ENCODE assay signal across 8 cellular contexts in the genomic region with DNA sequence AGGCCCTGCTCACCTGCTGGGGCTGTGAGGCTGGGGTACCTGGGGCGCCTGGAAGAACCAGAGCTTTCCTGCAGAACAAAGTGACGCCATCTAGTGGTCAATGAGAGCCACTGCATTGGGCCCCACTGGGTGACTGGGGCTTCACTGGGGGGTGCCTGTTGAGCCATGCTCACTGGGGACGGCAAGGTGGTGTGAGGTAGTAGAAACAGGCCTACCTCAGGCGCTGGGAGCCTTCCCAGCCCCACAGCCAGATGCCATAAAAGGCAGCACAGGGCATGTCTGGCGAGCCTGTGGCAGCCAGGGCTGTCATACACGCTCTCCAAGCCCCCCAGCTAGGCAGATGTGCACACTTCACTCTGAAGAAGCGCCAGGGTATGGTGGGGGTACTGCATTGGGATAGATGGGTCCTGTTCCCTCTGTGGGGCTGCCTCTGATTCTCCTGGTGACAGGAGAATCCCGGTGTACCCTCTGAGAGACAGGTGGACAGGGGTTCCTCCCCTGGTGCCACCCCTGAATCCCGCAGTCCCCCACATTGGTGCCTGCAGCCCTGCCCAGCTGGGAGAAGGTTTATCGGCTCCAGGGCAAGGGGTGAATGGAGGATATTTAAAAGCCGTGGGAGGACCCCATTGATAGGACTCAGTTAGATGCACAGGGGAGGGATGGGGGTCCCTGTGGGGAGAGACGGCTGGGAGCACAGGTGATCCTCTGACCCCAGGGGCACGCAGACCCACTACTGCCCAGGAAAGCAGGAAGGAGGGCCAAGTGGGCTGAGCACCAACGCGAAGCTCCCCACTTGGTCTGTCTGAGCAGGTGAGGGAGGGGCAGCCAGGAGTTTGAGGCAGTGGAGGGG.
DNase-seq lines count a peak whose midpoint lies in the region; ATAC-seq lines count a peak whose summit lies in the region.

No MANE protein-coding gene starts in this region.

- peaks cover 22% of the 10 kb centered on the region for H3K4me1 Mint-ChIP-seq in activated naive CD4-positive, alpha-beta T cell treated with anti-CD3 and anti-CD28 coated beads for 36 hours (ENCODE audit: low read depth)

- no peak for ATAC-seq in HG03196 (IDR thresholded peaks at IDR 0.05; ENCODE audit: unreplicated experiment)
- ATAC-seq in HG02571 (IDR thresholded peaks at IDR 0.05; ENCODE audit: unreplicated experiment): no peak

- H3K36me3 Mint-ChIP-seq in activated naive CD4-positive, alpha-beta T cell treated with anti-CD3 and anti-CD28 coated beads for 36 hours (ENCODE audit: low read depth): peaks cover 4% of the 10 kb centered on the region

- H3K9me3 Mint-ChIP-seq in activated naive CD4-positive, alpha-beta T cell treated with anti-CD3 and anti-CD28 coated beads for 36 hours: no peaks in the 10 kb centered on the region

- intact Hi-C loops in activated naive CD4-positive, alpha-beta T cell treated with anti-CD3 and anti-CD28 coated beads for 36 hours (cut with micrococcal nuclease): loop anchor here (2.0 to 5.0 kb wide), 2 partner anchors 104 to 210 kb away; no protein-coding TSS in a partner anchor

- no peak overlapping the region for H3K27ac Mint-ChIP-seq in activated naive CD4-positive, alpha-beta T cell treated with anti-CD3 and anti-CD28 coated beads for 36 hours

- DNase-seq in NCI-H2227 (lab: John Stamatoyannopoulos, UW; ENCODE audit: unreplicated experiment) (peak; percentile 27), NCI-H2227 treated with DMSO at 0.1 percent for 48 hours (lab: John Stamatoyannopoulos, UW) (no peak), OCI-M1 (lab: John Stamatoyannopoulos, UW) (peak; percentile 25), iris pigment epithelial cell (ENCODE audit: low read depth) (peak; percentile 24)
- DNase-seq in activated naive CD4-positive, alpha-beta T cell treated with anti-CD3 and anti-CD28 coated beads for 36 hours: peak; percentile 57
- peak; percentile 78 for DNase-seq in stimulated activated CD8-positive, alpha-beta memory T cell treated with anti-CD3 and anti-CD28 coated beads, Interleukin-4, amount 100 ng/mL, for 48 hours

- H3K4me3 Mint-ChIP-seq in activated naive CD4-positive, alpha-beta T cell treated with anti-CD3 and anti-CD28 coated beads for 36 hours: no peak overlapping the region

- H3K27me3 Mint-ChIP-seq in activated naive CD4-positive, alpha-beta T cell treated with anti-CD3 and anti-CD28 coated beads for 36 hours (ENCODE audit: low read depth): no peaks in the 10 kb centered on the region

- CTCF ChIA-PET in activated naive CD4-positive, alpha-beta T cell treated with anti-CD3 and anti-CD28 coated beads for 36 hours (lab: Charles Lee): interaction anchor here (0.7 to 8.1 kb wide), 17 partner anchors 9 to 212 kb away, joined by 3 to 55 read pairs (median 4); no protein-coding TSS in a partner anchor
